ENCODE assay signal across 8 cellular contexts in the genomic region with DNA sequence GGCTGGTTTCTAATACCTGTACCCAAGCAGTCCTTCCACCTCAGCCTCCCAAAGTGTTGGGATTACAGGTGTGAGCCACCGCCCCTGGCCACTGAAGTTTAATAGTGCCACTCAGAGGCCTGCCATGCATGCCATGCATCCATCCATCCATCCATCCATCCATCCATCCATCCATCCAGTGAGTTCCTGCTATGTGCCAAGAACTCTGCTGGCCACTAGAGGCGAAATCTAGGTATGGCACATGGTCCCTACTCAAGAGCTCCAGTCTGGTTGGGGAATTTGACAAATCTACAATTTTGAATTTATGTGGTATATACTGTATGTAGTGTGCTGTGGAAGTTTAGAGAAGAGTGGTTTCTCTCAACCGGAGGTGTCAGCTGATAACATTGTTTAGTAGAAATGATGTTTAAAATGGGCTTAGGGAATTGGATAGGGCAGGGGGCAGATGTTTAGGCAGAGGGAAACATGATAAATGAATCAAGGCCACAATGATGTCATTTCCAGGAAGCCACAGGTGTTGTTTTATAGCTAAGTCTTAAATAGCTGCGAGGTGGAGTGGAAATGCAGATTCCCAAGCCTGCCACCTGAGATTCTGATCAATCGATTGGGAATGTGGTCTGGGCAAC.
DNase-seq lines count a peak whose midpoint lies in the region; ATAC-seq and TF ChIP-seq lines count a peak whose summit lies in the region.

No MANE protein-coding gene starts in this region.

- H3K4me3 ChIP-seq in subcutaneous abdominal adipose tissue (ENCODE audit: low read depth in 1 of 5, low read length in 5 of 5) (no peak overlapping the region), ovary (no peak overlapping the region), spleen (no peak overlapping the region)

- H3K9ac ChIP-seq in subcutaneous abdominal adipose tissue (ENCODE audit: low read length in 5 of 5): no peak overlapping the region

- H3K9me3 ChIP-seq in subcutaneous abdominal adipose tissue (ENCODE audit: control insufficient read depth in 5 of 5, low read length in 5 of 5) (no peaks in the 10 kb centered on the region), ovary (no peaks in the 10 kb centered on the region), spleen (no peaks in the 10 kb centered on the region)

- ATAC-seq in esophagus mucosa: peak; percentile 52
- no peak for ATAC-seq in HG03520 (IDR thresholded peaks at IDR 0.05; ENCODE audit: unreplicated experiment)

- TF ChIP-seq EP300 in ovary (IDR thresholded peaks at IDR 0.05): no peak

- H3K36me3 ChIP-seq in subcutaneous abdominal adipose tissue (ENCODE audit: control insufficient read depth in 5 of 5, insufficient read depth in 5 of 5, low read length in 5 of 5) (no peaks in the 10 kb centered on the region), ovary (no peaks in the 10 kb centered on the region), spleen (no peaks in the 10 kb centered on the region)

- H3K27ac ChIP-seq in subcutaneous abdominal adipose tissue (ENCODE audit: low read depth, low read length): peak overlapping the region; percentile 9
- H3K27ac ChIP-seq in ovary: no peak overlapping the region
- no peak overlapping the region for H3K27ac ChIP-seq in spleen

- WGBS in ovary, 3 donors: 82 to 87% (median 85%) methylated on average over 5 of the region's 5 CpGs
- WGBS in spleen, 5 donors: 73 to 85% (median 82%) methylated on average over 5 of the region's 5 CpGs

- TF ChIP-seq POLR2A in ovary (IDR thresholded peaks at IDR 0.05) (no peak), spleen (IDR thresholded peaks at IDR 0.05) (no peak)

- no peak for TF ChIP-seq CTCF in ovary (IDR thresholded peaks at IDR 0.05)
- TF ChIP-seq CTCF in spleen (IDR thresholded peaks at IDR 0.05 in 8 of 11, conservative IDR thresholded peaks at IDR 0.05 in 3 of 11): peak in 5 of 11 experiments; percentile 16 to 31 (median 24)

- peaks cover 11 to 52% (median 45%) of the 10 kb centered on the region in 5 donors for H3K4me1 ChIP-seq in subcutaneous abdominal adipose tissue (ENCODE audit: control insufficient read depth in 5 of 5, insufficient read depth in 5 of 5, low read length in 5 of 5)
- peaks cover 10% of the 10 kb centered on the region for H3K4me1 ChIP-seq in ovary (ENCODE audit: insufficient read depth)
- H3K4me1 ChIP-seq in spleen: peaks cover 0 to 7% (median 0%) of the 10 kb centered on the region in 6 donors

- intact Hi-C loops in ovary (cut with DNase I): loop anchor here in 1 of 4 donors (10.0 kb wide), 1 partner anchor 155 kb away; a partner anchor contains a TSS
- intact Hi-C loops in spleen (cut with DNase I; ENCODE audit: low total_unique reads): no loop called here

- no peaks in the 10 kb centered on the region for H3K27me3 ChIP-seq in subcutaneous abdominal adipose tissue (ENCODE audit: control insufficient read depth in 5 of 5, insufficient read depth in 4 of 5, low read length in 5 of 5)
- H3K27me3 ChIP-seq in ovary: no peaks in the 10 kb centered on the region
- H3K27me3 ChIP-seq in spleen (replicated peaks in 1 of 7): no peaks in the 10 kb centered on the region

- DNase-seq in activated CD4-positive, alpha-beta T cell treated with anti-CD3 and anti-CD28 coated beads, Interleukin-2, amount 50 U/mL, for 48 hours: peak; percentile 2 to 5
- DNase-seq in activated CD4-positive, alpha-beta T cell treated with anti-CD3 and anti-CD28 coated beads for 1 hour: no peak
- DNase-seq in NCI-H82 (lab: John Stamatoyannopoulos, UW): peak; percentile 72
- DNase-seq in ovary: no peak
- no peak for DNase-seq in spleen

Comparison
In these comparisons a context has a peak if more than half of its experiments do, and no peak if none do; other contexts are left out.
1. DNase-seq: peak in activated CD4-positive, alpha-beta T cell treated with anti-CD3 and anti-CD28 coated beads, Interleukin-2, amount 50 U/mL, for 48 hours (2 of 2) and NCI-H82 (single experiment); none in activated CD4-positive, alpha-beta T cell treated with anti-CD3 and anti-CD28 coated beads for 1 hour (single experiment), ovary (0 of 5) and spleen (single experiment).